Comparison of ENCODE assay signal across 1 cellular context in genomic region chr4:51853027-51853682, GRCh38.
TF ChIP-seq lines count a peak whose summit lies in the region.

No MANE protein-coding gene starts in this region.

TF ChIP-seq in SK-N-SH, 30 proteins besides CTCF, POLR2A, EP300 and RAD21 (continued from another document):
- TF ChIP-seq REST (IDR thresholded peaks at IDR 0.05; ENCODE audit: low read depth, low read length), result no peak
- TF ChIP-seq FOXJ3 (CRISPR knock-in tag; IDR thresholded peaks at IDR 0.05), result no peak
- TF ChIP-seq EZH2phosphoT487 (IDR thresholded peaks at IDR 0.05; ENCODE audit: borderline replicate concordance, low read depth), result no peak
- TF ChIP-seq GATA2 (CRISPR knock-in tag; IDR thresholded peaks at IDR 0.05), result no peak
- no peak for TF ChIP-seq USF2 (IDR thresholded peaks at IDR 0.05; ENCODE audit: borderline replicate concordance, low read depth, low read length)
- no peak for TF ChIP-seq YY1 (IDR thresholded peaks at IDR 0.05; ENCODE audit: low read depth)
- no peak for TF ChIP-seq GABPA (IDR thresholded peaks at IDR 0.05; ENCODE audit: low read depth)
- TF ChIP-seq CHD2 (IDR thresholded peaks at IDR 0.05; ENCODE audit: low read length, partially characterized antibody), result no peak
